In genomic region chr2:236269876-236270275, GRCh38 we compare ENCODE assay signal across 15 cellular contexts. TPM values are rescaled to one million over a fixed set of nuclear protein-coding genes. Genes with fewer than 3 reads are reported as not detected.
"Had no signal": no experiment of that assay in that cellular context is flagged by ENCODE, and none has a peak within 500 bp of the region (broad histone marks: within the 10 kb centered on the region; RNA-seq: fewer than 3 reads in every experiment).

No MANE protein-coding gene starts in this region.

RNA-seq across cellular contexts. Expression of gene ASB18, which starts 5.7 kb away (rescaled TPM):
- total RNA-seq: activated B cell treated with CpG ODN at 0.5 μM for 24 hours; activated CD4-positive, alpha-beta memory T cell treated with anti-CD3 and anti-CD28 coated beads for 36 hours; activated CD4-positive, alpha-beta memory T cell treated with anti-CD3 and anti-CD28 coated beads, Interleukin-2, amount 10 ng/mL, durations not matched to agents 7 days and 5 days; activated CD4-positive, alpha-beta T cell treated with anti-CD3 and anti-CD28 coated beads for 36 hours; activated CD4-positive, alpha-beta T cell treated with anti-CD3 and anti-CD28 coated beads, Interleukin-2, amount 10 ng/mL, durations not matched to agents 24 days and 14 days; activated CD4-positive, alpha-beta T cell treated with anti-CD3 and anti-CD28 coated beads, Interleukin-2, amount 10 ng/mL, durations not matched to agents 7 days and 5 days; activated CD8-positive, alpha-beta memory T cell treated with anti-CD3 and anti-CD28 coated beads for 36 hours; activated CD8-positive, alpha-beta memory T cell treated with anti-CD3 and anti-CD28 coated beads, Interleukin-2, amount 10 ng/mL, durations not matched to agents 7 days and 5 days; activated CD8-positive, alpha-beta T cell treated with anti-CD3 and anti-CD28 coated beads for 36 hours; activated CD8-positive, alpha-beta T cell treated with anti-CD3 and anti-CD28 coated beads, Interleukin-2, amount 10 ng/mL, durations not matched to agents 7 days and 5 days; T-cell; T-helper 1 cell treated with Interleukin-12 subunit alpha and Interleukin-12 subunit beta and Interleukin-4 antibody, amounts not matched to agents 30 ng/mL and 1 ng/mL, for 36 hours; T-helper 17 cell; T-helper 2 cell treated with Interferon-gamma antibody and Interleukin-4, amounts not matched to agents 100 ng/mL and 5 ng/mL, for 36 hours; WTC11 had no signal
